ENCODE assay signal across 8 cellular contexts in genomic region chr2:65587779-65588178, GRCh38.
"Had no signal": no experiment of that assay in that cellular context is flagged by ENCODE, and none has a peak within 500 bp of the region (broad histone marks: within the 10 kb centered on the region; RNA-seq: fewer than 3 reads in every experiment).

No MANE protein-coding gene starts in this region.

- H3K4me3 ChIP-seq: GM23248, HAP-1 had no signal

- H3K9me3 ChIP-seq: HAP-1 had no signal

- H3K27ac ChIP-seq: GM23248 had no signal

- H3K4me3 Mint-ChIP-seq: HFFc6 had no signal

- ATAC-seq: HCT116 had no signal

- FAIRE-seq: HTR-8/SVneo had no signal

- H3K4me1 ChIP-seq: HAP-1 had no signal

- H3K36me3 ChIP-seq: HAP-1 had no signal

- H3K27ac Mint-ChIP-seq: HFFc6 had no signal

- H2AFZ ChIP-seq: GM23248 had no signal

- DNase-seq: GM23248, GOT3, H7, HFFc6, KBM-7 had no signal

- H3K9ac ChIP-seq: GM23248 had no signal
